1 cellular context compared by ENCODE assay signal in genomic region chr3:169964176-169964575, GRCh38.
TF ChIP-seq lines count a peak whose summit lies in the region.

No MANE protein-coding gene starts in this region.

TF ChIP-seq in K562, 482 proteins besides CTCF, POLR2A, EP300 and RAD21:
- no peak for TF ChIP-seq PRDM10 (IDR thresholded peaks at IDR 0.05; ENCODE audit: partially characterized antibody)
- TF ChIP-seq MAX (CRISPR knock-in tag; IDR thresholded peaks at IDR 0.05): no peak
- no peak for TF ChIP-seq CXXC5 (CRISPR knock-in tag; IDR thresholded peaks at IDR 0.05)
- no peak for TF ChIP-seq IRF9 (tag; IDR thresholded peaks at IDR 0.05)
- no peak for TF ChIP-seq ZNF408 (CRISPR knock-in tag; IDR thresholded peaks at IDR 0.05; ENCODE audit: low read depth)
- no peak for TF ChIP-seq ZNF79 (CRISPR knock-in tag; IDR thresholded peaks at IDR 0.05; ENCODE audit: low read depth)
- no peak for TF ChIP-seq RBM39 (optimal IDR thresholded peaks at IDR 0.05; ENCODE audit: low read depth, low read length)
- no peak for TF ChIP-seq ATF2 (CRISPR knock-in tag; IDR thresholded peaks at IDR 0.05)
- no peak for TF ChIP-seq KDM1A (IDR thresholded peaks at IDR 0.05)
- no peak for TF ChIP-seq RNF2 (IDR thresholded peaks at IDR 0.05)
- TF ChIP-seq KLF16 (IDR thresholded peaks at IDR 0.05): no peak
